In the genomic region with DNA sequence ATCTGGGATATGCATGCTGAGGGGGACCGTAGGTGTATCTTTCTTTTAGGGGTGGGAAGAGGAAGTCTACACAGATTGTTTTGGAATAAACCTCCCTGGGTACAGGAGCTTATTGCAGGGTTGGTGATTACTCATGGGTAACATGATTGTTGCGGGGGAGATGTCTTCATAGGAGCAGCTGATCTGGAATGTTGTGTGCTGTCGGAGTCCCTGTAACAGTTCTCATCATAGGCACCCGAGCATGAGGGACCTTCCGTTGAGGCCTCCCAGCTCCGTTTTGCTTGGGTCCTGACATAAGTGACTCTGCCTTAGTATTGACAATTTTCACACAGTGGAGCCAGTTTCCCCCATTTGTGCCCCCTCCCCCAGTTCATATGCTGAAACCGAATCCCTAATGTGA, we compare ENCODE assay signal across 21 cellular contexts. TPM values are rescaled to one million over a fixed set of nuclear protein-coding genes. Genes with fewer than 3 reads are reported as not detected.
DNase-seq lines count a peak whose midpoint lies in the region; ATAC-seq and TF ChIP-seq lines count a peak whose summit lies in the region.
"Had no signal": no experiment of that assay in that cellular context is flagged by ENCODE, and none has a peak within 500 bp of the region (broad histone marks: within the 10 kb centered on the region; RNA-seq: fewer than 3 reads in every experiment).

No MANE protein-coding gene starts in this region.

- no peak for ATAC-seq in effector memory CD8-positive, alpha-beta T cell (replicated peaks)
- no peak for ATAC-seq in GM21529 (IDR thresholded peaks at IDR 0.05; ENCODE audit: unreplicated experiment)
- ATAC-seq: mucosa of descending colon, Right ventricle myocardium inferior had no signal

- BruUV-seq in Calu3 (replicated peaks; lab: Mats Ljungman, UMichigan) = no TSS peak

- H3K27ac Mint-ChIP-seq in IgD-negative memory B cell (peak overlapping the region; percentile 93 to 100 (median 93)), Calu3 (ENCODE audit: unreplicated experiment) (no peak overlapping the region)
- H3K27ac Mint-ChIP-seq in effector memory CD8-positive, alpha-beta T cell = peak overlapping the region; percentile 7 to 63

- H3K9me3 Mint-ChIP-seq in IgD-negative memory B cell (peaks cover 0 to 3% (median 0%) of the 10 kb centered on the region in 3 donors), Calu3 (ENCODE audit: low read depth, unreplicated experiment) (no peaks in the 10 kb centered on the region)
- no peaks in the 10 kb centered on the region for H3K9me3 Mint-ChIP-seq in effector memory CD8-positive, alpha-beta T cell
- H3K9me3 Mint-ChIP-seq: immature natural killer cell had no signal

- H3K27me3 Mint-ChIP-seq in IgD-negative memory B cell (no peaks in the 10 kb centered on the region), Calu3 (ENCODE audit: unreplicated experiment) (no peaks in the 10 kb centered on the region)
- H3K27me3 Mint-ChIP-seq in effector memory CD8-positive, alpha-beta T cell = no peaks in the 10 kb centered on the region

- H3K36me3 Mint-ChIP-seq in IgD-negative memory B cell (peaks cover 9% of the 10 kb centered on the region), Calu3 (ENCODE audit: insufficient read depth, unreplicated experiment) (peaks cover 48% of the 10 kb centered on the region)
- peaks cover 27% of the 10 kb centered on the region for H3K36me3 Mint-ChIP-seq in effector memory CD8-positive, alpha-beta T cell (ENCODE audit: insufficient read depth)

- CTCF ChIA-PET in Calu3 (lab: Charles Lee) = no interaction called here

- intact Hi-C loops in posterior vena cava (cut with DNase I) = no loop called here
- intact Hi-C loops in Calu3 (cut with micrococcal nuclease; ENCODE audit: unreplicated experiment) = no loop called here

- TF ChIP-seq CTCF in Calu3 (IDR thresholded peaks at IDR 0.05; ENCODE audit: unreplicated experiment) = no peak

- peaks cover 39 to 46% (median 41%) of the 10 kb centered on the region in 3 donors for H3K4me1 Mint-ChIP-seq in IgD-negative memory B cell
- H3K4me1 Mint-ChIP-seq in effector memory CD8-positive, alpha-beta T cell (ENCODE audit: low read depth in 2 of 2) = peaks cover 33 to 35% of the 10 kb centered on the region in 2 donors
- H3K4me1 Mint-ChIP-seq in Calu3 (ENCODE audit: low read depth, unreplicated experiment) = peaks cover 36% of the 10 kb centered on the region

- DNase-seq in NCI-H2171 treated with DMSO at 0.1 percent for 48 hours (lab: John Stamatoyannopoulos, UW) = peak; percentile 18
- no peak for DNase-seq in NCI-H2171 (lab: John Stamatoyannopoulos, UW)
- DNase-seq in effector memory CD8-positive, alpha-beta T cell = no peak
- DNase-seq in posterior vena cava (ENCODE audit: low spot score) = peak; percentile 35
- no peak for DNase-seq in NCI-H187 (lab: John Stamatoyannopoulos, UW)
- DNase-seq in Calu3 = no peak
- DNase-seq: 8988T; activated CD8-positive, alpha-beta memory T cell treated with anti-CD3 and anti-CD28 coated beads for 24 hours; activated naive CD4-positive, alpha-beta T cell treated with Interleukin-2 at 50 U/mL for 16 hours; Caco-2; GDM1; immature natural killer cell; T1000; transverse colon had no signal

- H3K4me3 Mint-ChIP-seq in IgD-negative memory B cell (peak overlapping the region in 3 of 4 donors; percentile 38 to 89 (median 63)), Calu3 (ENCODE audit: low read depth, unreplicated experiment) (no peak overlapping the region)
- H3K4me3 Mint-ChIP-seq in effector memory CD8-positive, alpha-beta T cell = no peak overlapping the region
- H3K4me3 Mint-ChIP-seq: immature natural killer cell had no signal

RNA-seq across cellular contexts. Expression of gene PRXL2B, which starts 4.2 kb away (rescaled TPM):
- polyA plus RNA-seq in IgD-negative memory B cell = 20.3 TPM
- 10 to 100 TPM; 11.4 to 12.2 TPM for total RNA-seq in posterior vena cava
- total RNA-seq in Calu3 (2022) = 31.0 and 51.5 TPM in 2 replicates

RNA-seq across cellular contexts. Expression of gene TNFRSF14, which starts 26.2 kb away (rescaled TPM):
- 63.3 TPM for polyA plus RNA-seq in IgD-negative memory B cell
- total RNA-seq in posterior vena cava (10 to 100 TPM; 37.7 to 63.6 TPM), Calu3 (2022) (24.4 and 33.4 TPM in 2 replicates)

RNA-seq across cellular contexts. Expression of gene MMEL1, which starts 50.4 kb away (rescaled TPM):
- polyA plus RNA-seq in IgD-negative memory B cell = 5.8 TPM
- total RNA-seq in posterior vena cava (1 to 10 TPM in 1 of 2 donors, under 1 TPM in 1; 0.57 to 1.8 TPM), Calu3 (2022) (5.6 and 10.9 TPM in 2 replicates)
- total RNA-seq: Caco-2, cardiac septum, HT1080, MCF 10A had no signal

RNA-seq across cellular contexts. Expression of gene HES5, which starts 52.3 kb away (rescaled TPM):
- polyA plus RNA-seq in IgD-negative memory B cell = not detected
- total RNA-seq in posterior vena cava (under 1 TPM; 0.24 to 0.32 TPM), Calu3 (2022) (not detected in 2 replicates)
- total RNA-seq: Caco-2, HT1080, MCF 10A had no signal
- polyA plus RNA-seq: immature natural killer cell had no signal

RNA-seq across cellular contexts. Expression of gene PANK4, which starts 56.0 kb away (rescaled TPM):
- polyA plus RNA-seq in IgD-negative memory B cell = 19.4 TPM
- total RNA-seq in posterior vena cava = 10 to 100 TPM; 17.4 to 18.6 TPM
- total RNA-seq in Calu3 (2022) = 24.4 and 24.7 TPM in 2 replicates

Comparison
In these comparisons a context has a peak if more than half of its experiments do, and no peak if none do; other contexts are left out.
1. DNase-seq: peak in NCI-H2171 treated with DMSO at 0.1 percent for 48 hours (single experiment) and posterior vena cava (single experiment); none in NCI-H2171 (single experiment), effector memory CD8-positive, alpha-beta T cell (0 of 3), NCI-H187 (0 of 2) and Calu3 (single experiment).
2. H3K4me3 Mint-ChIP-seq: peak in IgD-negative memory B cell (3 of 4); none in effector memory CD8-positive, alpha-beta T cell (0 of 2) and Calu3 (single experiment).